ENCODE assay signal across 8 cellular contexts in the genomic region with DNA sequence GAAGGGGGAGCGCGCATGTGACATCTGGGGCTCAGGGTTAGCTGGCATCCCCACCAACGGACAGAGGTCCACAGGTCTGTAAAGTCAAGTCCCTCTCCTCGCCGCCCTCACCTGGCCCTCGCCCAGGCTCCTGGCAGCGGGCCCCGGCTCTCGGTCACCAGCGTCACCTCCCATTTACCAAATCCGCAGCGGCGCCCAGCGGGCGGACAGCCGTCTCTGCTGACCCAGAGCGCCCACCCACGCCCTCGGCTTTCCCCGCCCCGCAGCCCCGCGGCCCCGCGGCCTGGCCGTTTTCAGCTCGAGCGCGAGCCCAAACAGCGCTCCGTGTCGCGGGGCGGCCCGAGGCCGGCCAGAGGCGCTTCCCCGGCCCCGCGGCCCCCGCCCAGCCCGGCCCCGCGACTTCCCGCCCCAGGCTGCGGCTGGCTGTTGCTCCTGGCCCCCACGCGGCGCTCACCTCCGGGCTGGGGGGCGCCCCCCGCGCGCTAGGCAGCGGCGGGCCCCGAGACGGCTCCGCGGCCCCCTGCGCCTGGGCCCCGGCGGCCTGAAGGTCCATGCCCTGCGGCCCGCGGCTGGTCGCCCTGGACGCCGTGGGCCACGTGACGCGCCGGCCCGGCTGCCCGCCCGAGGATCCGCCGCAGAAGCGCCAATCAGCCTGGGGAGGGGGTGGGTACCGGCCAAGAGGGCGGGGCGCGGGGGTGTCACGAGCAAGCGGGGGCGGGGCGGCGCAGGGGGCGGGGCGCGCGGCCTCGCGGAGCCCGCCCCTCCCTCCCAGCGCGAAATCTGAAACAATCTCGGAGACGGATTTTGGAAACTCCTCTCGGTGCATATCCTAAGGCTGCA. TPM values are rescaled to one million over a fixed set of nuclear protein-coding genes. Genes with fewer than 3 reads are reported as not detected.
DNase-seq lines count a peak whose midpoint lies in the region; ATAC-seq and TF ChIP-seq lines count a peak whose summit lies in the region.

A gene with protein sequence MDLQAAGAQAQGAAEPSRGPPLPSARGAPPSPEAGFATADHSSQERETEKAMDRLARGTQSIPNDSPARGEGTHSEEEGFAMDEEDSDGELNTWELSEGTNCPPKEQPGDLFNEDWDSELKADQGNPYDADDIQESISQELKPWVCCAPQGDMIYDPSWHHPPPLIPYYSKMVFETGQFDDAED (minus strand): TSS at position 598 of the 840 bp plus-strand sequence. CDS start 45 bp downstream, at position 553.

- TF ChIP-seq CTCF in RWPE2 (IDR thresholded peaks at IDR 0.05; ENCODE audit: poor library complexity, severe bottlenecking) (peak; percentile 34), natural killer cell (IDR thresholded peaks at IDR 0.05) (no peak)

- peak within 1 kb of the TSS; percentile 54 for H3K27ac Mint-ChIP-seq in activated T-helper 2 cell treated with anti-CD3 and anti-CD28 coated beads, Interferon-gamma antibody, Interleukin-2, Interleukin-4, amounts not matched to agents 10 μg/mL and 5 μg/mL and 100 μg/mL, durations not matched to agents 14 hours and 24 hours and 36 hours
- peak within 1 kb of the TSS in 1 of 2 donors; percentile 63 for H3K27ac Mint-ChIP-seq in natural killer cell

- H3K27me3 Mint-ChIP-seq in activated T-helper 2 cell treated with anti-CD3 and anti-CD28 coated beads, Interferon-gamma antibody, Interleukin-2, Interleukin-4, amounts not matched to agents 10 μg/mL and 5 μg/mL and 100 μg/mL, durations not matched to agents 14 hours and 24 hours and 36 hours (ENCODE audit: low read depth): no peaks in the 10 kb centered on the region
- H3K27me3 Mint-ChIP-seq in natural killer cell (ENCODE audit: low read depth in 2 of 2): no peaks in the 10 kb centered on the region

- H3K9me3 ChIP-seq in BLaER1 treated with 17β-estradiol and CSF1 and Interleukin-3, amounts not matched to agents 10 nM and 100 nM (replicated peaks in 1 of 11): no peaks in the 10 kb centered on the region
- H3K9me3 ChIP-seq in RWPE2 (ENCODE audit: severe bottlenecking): no peaks in the 10 kb centered on the region

- H3K4me3 Mint-ChIP-seq in activated T-helper 2 cell treated with anti-CD3 and anti-CD28 coated beads, Interferon-gamma antibody, Interleukin-2, Interleukin-4, amounts not matched to agents 10 μg/mL and 5 μg/mL and 100 μg/mL, durations not matched to agents 14 hours and 24 hours and 36 hours (ENCODE audit: low read depth): peak within 1 kb of the TSS; percentile 81
- peak within 1 kb of the TSS; percentile 91 for H3K4me3 Mint-ChIP-seq in natural killer cell

- ATAC-seq in GM19438 (IDR thresholded peaks at IDR 0.05; ENCODE audit: low read depth, unreplicated experiment): peak; percentile 60
- peak; percentile 67 for ATAC-seq in RWPE2 (ENCODE audit: low read depth)
- peak; percentile 93 for ATAC-seq in natural killer cell

- no peak for TF ChIP-seq EP300 in Ishikawa (IDR thresholded peaks at IDR 0.05; ENCODE audit: borderline replicate concordance)

- H3K27ac ChIP-seq in BLaER1 treated with 17β-estradiol and CSF1 and Interleukin-3, amounts not matched to agents 10 nM and 100 nM: peak within 1 kb of the TSS; percentile 68 to 86 (median 81)
- peak within 1 kb of the TSS; percentile 64 for H3K27ac ChIP-seq in RWPE2 (ENCODE audit: poor library complexity, severe bottlenecking)

- peaks cover 20% of the 10 kb centered on the region for H3K4me1 Mint-ChIP-seq in activated T-helper 2 cell treated with anti-CD3 and anti-CD28 coated beads, Interferon-gamma antibody, Interleukin-2, Interleukin-4, amounts not matched to agents 10 μg/mL and 5 μg/mL and 100 μg/mL, durations not matched to agents 14 hours and 24 hours and 36 hours (ENCODE audit: low read depth)
- peaks cover 14 to 15% of the 10 kb centered on the region in 2 donors for H3K4me1 Mint-ChIP-seq in natural killer cell

- peak within 1 kb of the TSS; percentile 68 to 82 (median 73) for H3K4me3 ChIP-seq in BLaER1 treated with 17β-estradiol and CSF1 and Interleukin-3, amounts not matched to agents 10 nM and 100 nM
- H3K4me3 ChIP-seq in RWPE2 (ENCODE audit: severe bottlenecking): peak within 1 kb of the TSS; percentile 93

- H3K36me3 ChIP-seq in BLaER1 treated with 17β-estradiol and CSF1 and Interleukin-3, amounts not matched to agents 10 nM and 100 nM: peaks cover 31 to 70% (median 48%) of the 10 kb centered on the region in 11 experiments
- H3K36me3 ChIP-seq in RWPE2 (ENCODE audit: low read depth): peaks cover 33% of the 10 kb centered on the region

- peaks cover 23% of the 10 kb centered on the region for H3K36me3 Mint-ChIP-seq in activated T-helper 2 cell treated with anti-CD3 and anti-CD28 coated beads, Interferon-gamma antibody, Interleukin-2, Interleukin-4, amounts not matched to agents 10 μg/mL and 5 μg/mL and 100 μg/mL, durations not matched to agents 14 hours and 24 hours and 36 hours (ENCODE audit: low read depth)
- H3K36me3 Mint-ChIP-seq in natural killer cell: no peaks in the 10 kb centered on the region

- no peaks in the 10 kb centered on the region for H3K27me3 ChIP-seq in BLaER1 treated with 17β-estradiol and CSF1 and Interleukin-3, amounts not matched to agents 10 nM and 100 nM
- no peaks in the 10 kb centered on the region for H3K27me3 ChIP-seq in RWPE2 (ENCODE audit: insufficient read depth, poor library complexity, severe bottlenecking)

- peak; percentile 2; the same call in 1 of the 2 replicates for TF ChIP-seq RAD21 in Ishikawa (IDR thresholded peaks at IDR 0.05; ENCODE audit: low read depth)

- peak within 1 kb of the TSS; percentile 87 to 99 (median 94) for H3K4me2 ChIP-seq in BLaER1 treated with 17β-estradiol and CSF1 and Interleukin-3, amounts not matched to agents 10 nM and 100 nM

- peaks cover 17 to 27% (median 23%) of the 10 kb centered on the region in 10 experiments for H3K4me1 ChIP-seq in BLaER1 treated with 17β-estradiol and CSF1 and Interleukin-3, amounts not matched to agents 10 nM and 100 nM
- peaks cover 10% of the 10 kb centered on the region for H3K4me1 ChIP-seq in RWPE2 (ENCODE audit: insufficient read depth, poor library complexity, severe bottlenecking)

- H3K9ac ChIP-seq in BLaER1 treated with 17β-estradiol and CSF1 and Interleukin-3, amounts not matched to agents 10 nM and 100 nM: peak within 1 kb of the TSS; percentile 78 to 93 (median 86)

- no peaks in the 10 kb centered on the region for H3K9me3 Mint-ChIP-seq in activated T-helper 2 cell treated with anti-CD3 and anti-CD28 coated beads, Interferon-gamma antibody, Interleukin-2, Interleukin-4, amounts not matched to agents 10 μg/mL and 5 μg/mL and 100 μg/mL, durations not matched to agents 14 hours and 24 hours and 36 hours
- no peaks in the 10 kb centered on the region for H3K9me3 Mint-ChIP-seq in natural killer cell

- DNase-seq in RWPE2 (ENCODE audit: low spot score) (peak; percentile 80), fibroblast of peridontal ligament (ENCODE audit: extremely low read depth) (peak; percentile 75), natural killer cell (peak; percentile 71)
- DNase-seq in activated T-helper 2 cell treated with anti-CD3 and anti-CD28 coated beads, Interferon-gamma antibody, Interleukin-2, Interleukin-4, amounts not matched to agents 10 μg/mL and 5 μg/mL and 100 μg/mL, durations not matched to agents 14 hours and 24 hours and 36 hours (ENCODE audit: low spot score): peak; percentile 70
- DNase-seq in stimulated activated naive CD4-positive, alpha-beta T cell (lab: John Stamatoyannopoulos, UW): peak; percentile 63 to 79 (median 78)

- intact Hi-C loops in activated T-helper 2 cell treated with anti-CD3 and anti-CD28 coated beads, Interferon-gamma antibody, Interleukin-2, Interleukin-4, amounts not matched to agents 10 μg/mL and 5 μg/mL and 100 μg/mL, durations not matched to agents 14 hours and 24 hours and 36 hours (cut with micrococcal nuclease): loop anchor here (2.0 to 5.0 kb wide), 2 partner anchors 42 to 307 kb away; partner anchors contain the start of gene UTP6
- intact Hi-C loops in natural killer cell (cut with micrococcal nuclease): no loop called here

- H4K20me1 ChIP-seq in BLaER1 treated with 17β-estradiol and CSF1 and Interleukin-3, amounts not matched to agents 10 nM and 100 nM: peaks cover 8 to 56% (median 33%) of the 10 kb centered on the region in 11 experiments; a peak in 21 of 22 replicates

TF ChIP-seq in Ishikawa, 13 proteins besides CTCF, POLR2A, EP300 and RAD21 (continues in another document):
- TF ChIP-seq, protein P1, sequence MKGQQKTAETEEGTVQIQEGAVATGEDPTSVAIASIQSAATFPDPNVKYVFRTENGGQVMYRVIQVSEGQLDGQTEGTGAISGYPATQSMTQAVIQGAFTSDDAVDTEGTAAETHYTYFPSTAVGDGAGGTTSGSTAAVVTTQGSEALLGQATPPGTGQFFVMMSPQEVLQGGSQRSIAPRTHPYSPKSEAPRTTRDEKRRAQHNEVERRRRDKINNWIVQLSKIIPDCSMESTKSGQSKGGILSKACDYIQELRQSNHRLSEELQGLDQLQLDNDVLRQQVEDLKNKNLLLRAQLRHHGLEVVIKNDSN (IDR thresholded peaks at IDR 0.05): peak; percentile 95
- TF ChIP-seq EGR1 (IDR thresholded peaks at IDR 0.05): peak; percentile 79
- no peak for TF ChIP-seq TCF12 (IDR thresholded peaks at IDR 0.05; ENCODE audit: low read depth)
- TF ChIP-seq, protein P2, sequence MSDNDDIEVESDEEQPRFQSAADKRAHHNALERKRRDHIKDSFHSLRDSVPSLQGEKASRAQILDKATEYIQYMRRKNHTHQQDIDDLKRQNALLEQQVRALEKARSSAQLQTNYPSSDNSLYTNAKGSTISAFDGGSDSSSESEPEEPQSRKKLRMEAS (IDR thresholded peaks at IDR 0.05): peak; percentile 60; the same call in 1 of the 2 replicates
- no peak for TF ChIP-seq ZBTB7A (IDR thresholded peaks at IDR 0.05; ENCODE audit: low read depth)
- TF ChIP-seq FOXM1 (IDR thresholded peaks at IDR 0.05; ENCODE audit: borderline replicate concordance, low read depth): no peak
- no peak for TF ChIP-seq CEBPB (IDR thresholded peaks at IDR 0.05)
- no peak for TF ChIP-seq NFIC (IDR thresholded peaks at IDR 0.05)

RNA-seq across cellular contexts. Expression of the gene that starts here (rescaled TPM):
- total RNA-seq in activated T-helper 2 cell treated with anti-CD3 and anti-CD28 coated beads, Interferon-gamma antibody, Interleukin-2, Interleukin-4, amounts not matched to agents 10 μg/mL and 5 μg/mL and 100 μg/mL, durations not matched to agents 14 hours and 24 hours and 36 hours: 59.7 and 64.2 TPM in 2 replicates
- total RNA-seq in natural killer cell: 1 to 10 TPM; 3.1 to 4.9 (median 3.4) TPM

Comparison
In these comparisons a context has a peak if more than half of its experiments do, and no peak if none do; other contexts are left out.
1. Peak in every context shown above with its lines: DNase-seq, ATAC-seq, H3K4me3 ChIP-seq and H3K27ac ChIP-seq.
2. RNA of the gene that starts here (total RNA-seq): 59.7 to 64.2 TPM in activated T-helper 2 cell treated with anti-CD3 and anti-CD28 coated beads, Interferon-gamma antibody, Interleukin-2, Interleukin-4, amounts not matched to agents 10 μg/mL and 5 μg/mL and 100 μg/mL, durations not matched to agents 14 hours and 24 hours and 36 hours; 3.1 to 4.9 TPM in natural killer cell; every median in the first group is over 10 times any median in the second.